ENCODE assay signal across 11 cellular contexts in genomic region chr14:101966742-101967141, GRCh38. TPM values are rescaled to one million over a fixed set of nuclear protein-coding genes. Genes with fewer than 3 reads are reported as not detected.
A peak's percentile ranks its signal among the peaks of the same experiment; 100 is the strongest.
DNase-seq lines count a peak whose midpoint lies in the region; ATAC-seq, FAIRE-seq and TF ChIP-seq lines count a peak whose summit lies in the region.
"Had no signal": no experiment of that assay in that cellular context is flagged by ENCODE, and none has a peak within 500 bp of the region (broad histone marks: within the 10 kb centered on the region; RNA-seq: fewer than 3 reads in every experiment).

No MANE protein-coding gene starts in this region.

- H3K23ac ChIP-seq in H9 (ENCODE audit: insufficient read length, low read depth, low read length), result no peak overlapping the region

- no peak overlapping the region for H2AFZ ChIP-seq in ACC112 (ENCODE audit: low read length, unreplicated experiment)
- H2AFZ ChIP-seq in H9 (ENCODE audit: low read length), result no peak overlapping the region
- no peak overlapping the region for H2AFZ ChIP-seq in keratinocyte (ENCODE audit: control insufficient read depth, low read length)

- H3K4me3 ChIP-seq in ACC112 (ENCODE audit: low read depth, low read length) (peak overlapping the region; percentile 87), keratinocyte (ENCODE audit: control insufficient read depth in 2 of 3, extremely low read depth in 1 of 3, insufficient read depth in 2 of 3, low read depth in 1 of 3, low read length in 3 of 3) (peak overlapping the region; percentile 90 to 95 (median 91))

- H3K27ac ChIP-seq in ACC112 (ENCODE audit: low read depth, low read length) (peak overlapping the region; percentile 73), H9 (ENCODE audit: insufficient read length, low read depth, low read length) (no peak overlapping the region), keratinocyte (ENCODE audit: control insufficient read depth, insufficient read depth, low read length) (peak overlapping the region; percentile 66)

- ATAC-seq in activated naive CD4-positive, alpha-beta T cell treated with anti-CD3 and anti-CD28 coated beads, Interleukin-2, amount 50 U/mL, for 72 hours, result no peak
- no peak for ATAC-seq in stimulated activated naive CD8-positive, alpha-beta T cell treated with anti-CD3 and anti-CD28 coated beads, Interleukin-15, amount 100 ng/mL, for 72 hours
- ATAC-seq in GM19452 (IDR thresholded peaks at IDR 0.05; ENCODE audit: unreplicated experiment), result no peak
- ATAC-seq in GM21447 (IDR thresholded peaks at IDR 0.05; ENCODE audit: unreplicated experiment), result no peak

- peaks cover 23% of the 10 kb centered on the region for H3K27me3 Mint-ChIP-seq in H9 (ENCODE audit: low read depth)
- no peaks in the 10 kb centered on the region for H3K27me3 Mint-ChIP-seq in stimulated activated naive CD8-positive, alpha-beta T cell treated with anti-CD3 and anti-CD28 coated beads, Interleukin-15, amount 100 ng/mL, for 72 hours

- no peak overlapping the region for H3K14ac ChIP-seq in H9 (ENCODE audit: insufficient read depth, low read length)

- peaks cover 14% of the 10 kb centered on the region for H3K23me2 ChIP-seq in H9 (ENCODE audit: insufficient read length, low read depth, low read length, poor library complexity, severe bottlenecking)

- H3K9ac ChIP-seq in H9 (ENCODE audit: extremely low read depth, insufficient read length, low read length) (no peak overlapping the region), keratinocyte (ENCODE audit: control insufficient read depth, extremely low read depth, insufficient read depth, low read length) (peak overlapping the region; percentile 81)

- H3K18ac ChIP-seq in H9 (ENCODE audit: insufficient read length, low read depth, low read length), result no peak overlapping the region

- no peak overlapping the region for H2BK20ac ChIP-seq in H9 (ENCODE audit: low read depth, low read length, poor library complexity, severe bottlenecking)

- H4K5ac ChIP-seq in H9 (ENCODE audit: insufficient read length, low read depth, low read length), result no peak overlapping the region

- H3K4me1 Mint-ChIP-seq in H9, result peaks cover 18 to 19% of the 10 kb centered on the region in 2 experiments
- peaks cover 50% of the 10 kb centered on the region for H3K4me1 Mint-ChIP-seq in stimulated activated naive CD8-positive, alpha-beta T cell treated with anti-CD3 and anti-CD28 coated beads, Interleukin-15, amount 100 ng/mL, for 72 hours

- H3K27me3 ChIP-seq in ACC112 (ENCODE audit: insufficient read depth, low read length) (no peaks in the 10 kb centered on the region), H9 (ENCODE audit: insufficient read depth, low read length) (peaks cover 2% of the 10 kb centered on the region; the same call in 1 of the 2 replicates), keratinocyte (ENCODE audit: control insufficient read depth, extremely low read depth, insufficient read depth, low read length) (no peaks in the 10 kb centered on the region)

- peak overlapping the region; percentile 22 to 47; a peak in 2 of 5 replicates for H3K4me3 Mint-ChIP-seq in H9
- peak overlapping the region in 1 of 2 donors; percentile 59 for H3K4me3 Mint-ChIP-seq in stimulated activated naive CD8-positive, alpha-beta T cell treated with anti-CD3 and anti-CD28 coated beads, Interleukin-15, amount 100 ng/mL, for 72 hours

- H3K9me3 ChIP-seq in H9 (ENCODE audit: control insufficient read depth, low read depth, low read length) (no peaks in the 10 kb centered on the region), keratinocyte (ENCODE audit: control insufficient read depth, low read depth, low read length) (no peaks in the 10 kb centered on the region)

- H3K79me1 ChIP-seq in H9 (ENCODE audit: insufficient read depth, low read depth, low read length, poor library complexity, severe bottlenecking), result peaks cover 4% of the 10 kb centered on the region

- no peak overlapping the region for H4K8ac ChIP-seq in H9 (replicated peaks; ENCODE audit: insufficient read length, low read depth, low read length)

- WGBS in H9 (ENCODE audit: extremely low coverage, insufficient read length, low lambda C conversion rate), result no CpG with 5 or more reads among the region's 2 CpGs

- H3K27ac Mint-ChIP-seq in H9, result 0 out of 7 replicates have a peak overlapping the region, but pooled peaks of 1 of the 3 experiments have one; percentile 55
- H3K27ac Mint-ChIP-seq in activated naive CD4-positive, alpha-beta T cell treated with anti-CD3 and anti-CD28 coated beads, Interleukin-2, amount 50 U/mL, for 72 hours, result peak overlapping the region; percentile 51 to 79
- peak overlapping the region in 1 of 2 donors; percentile 12 for H3K27ac Mint-ChIP-seq in stimulated activated naive CD8-positive, alpha-beta T cell treated with anti-CD3 and anti-CD28 coated beads, Interleukin-15, amount 100 ng/mL, for 72 hours

- peaks cover 3% of the 10 kb centered on the region for H3K9me1 ChIP-seq in keratinocyte (ENCODE audit: control insufficient read depth, extremely low read depth, insufficient read depth, low read length)

- H3K79me2 ChIP-seq in ACC112 (ENCODE audit: control insufficient read depth, insufficient read depth, low read length, unreplicated experiment) (peaks cover 77% of the 10 kb centered on the region), H9 (ENCODE audit: insufficient read depth, low read length) (peaks cover 33% of the 10 kb centered on the region; the same call in 1 of the 2 replicates), keratinocyte (ENCODE audit: control insufficient read depth, insufficient read depth, low read length) (peaks cover 71% of the 10 kb centered on the region)

- peaks cover 12 to 24% (median 19%) of the 10 kb centered on the region in 3 experiments for H3K36me3 Mint-ChIP-seq in H9 (ENCODE audit: insufficient read depth in 1 of 3, low read depth in 3 of 3)
- H3K36me3 Mint-ChIP-seq in activated naive CD4-positive, alpha-beta T cell treated with anti-CD3 and anti-CD28 coated beads, Interleukin-2, amount 50 U/mL, for 72 hours, result peaks cover 0 to 22% of the 10 kb centered on the region in 2 donors

- H3K4ac ChIP-seq in H9 (ENCODE audit: low read depth, low read length), result no peak overlapping the region

- H3K56ac ChIP-seq in H9 (ENCODE audit: insufficient read length, low read depth, low read length), result no peak overlapping the region

- TF ChIP-seq CTCF in H9 (conservative IDR thresholded peaks at IDR 0.05) (no peak), keratinocyte (optimal IDR thresholded peaks at IDR 0.05 in 1 of 3, IDR thresholded peaks at IDR 0.05 in 1 of 3, conservative IDR thresholded peaks at IDR 0.05 in 1 of 3; ENCODE audit: extremely low read depth in 1 of 3, insufficient read depth in 2 of 3, low read length in 3 of 3) (no peak)

- no peak overlapping the region for H2BK15ac ChIP-seq in H9 (ENCODE audit: low read depth, low read length)

- DNase-seq in H9, result no peak
- DNase-seq in activated naive CD4-positive, alpha-beta T cell treated with anti-CD3 and anti-CD28 coated beads, Interleukin-2, amount 50 U/mL, for 72 hours (ENCODE audit: low spot score in 2 of 2), result no peak
- no peak for DNase-seq in keratinocyte (ENCODE audit: low read depth, low spot score)
- no peak for DNase-seq in SHP77 treated with DMSO at 0.1 percent for 48 hours (lab: John Stamatoyannopoulos, UW)
- DNase-seq in stimulated activated naive CD8-positive, alpha-beta T cell treated with anti-CD3 and anti-CD28 coated beads, Interleukin-15, amount 100 ng/mL, for 72 hours, result no peak
- DNase-seq: hypothalamus, NCI-H2029 treated with DMSO at 0.1 percent for 48 hours, SIG-M5 had no signal

- dilution Hi-C loops in keratinocyte (cut with MboI; ENCODE audit: extremely low pct_ligation_motif_present, low sequenced_read_pairs), result no loop called here

- H3K4me2 ChIP-seq in H9 (ENCODE audit: insufficient read depth, insufficient read length, low read length) (no peak overlapping the region), keratinocyte (ENCODE audit: control insufficient read depth, extremely low read depth, insufficient read depth, low read depth, low read length) (peak overlapping the region; percentile 93)

- no peak for FAIRE-seq in keratinocyte (lab: Jason Lieb, UNC)

- no peak overlapping the region for H3T11ph ChIP-seq in H9 (ENCODE audit: low read length)

- no peak overlapping the region for H2BK5ac ChIP-seq in H9 (ENCODE audit: insufficient read length, low read length)

- H2BK120ac ChIP-seq in H9 (ENCODE audit: low read depth, low read length, poor library complexity, severe bottlenecking), result no peak overlapping the region

- H4K20me1 ChIP-seq in H9 (ENCODE audit: control insufficient read depth, insufficient read depth, insufficient read length), result no peaks in the 10 kb centered on the region
- no peaks in the 10 kb centered on the region for H4K20me1 ChIP-seq in keratinocyte (ENCODE audit: control insufficient read depth, extremely low read depth, insufficient read depth, low read length)

- H3K36me3 ChIP-seq in ACC112 (ENCODE audit: insufficient read depth, low read length) (peaks cover 11% of the 10 kb centered on the region), keratinocyte (ENCODE audit: control insufficient read depth in 2 of 2, extremely low read depth in 1 of 2, insufficient read depth in 2 of 2, low read length in 2 of 2) (peaks cover 5 to 13% of the 10 kb centered on the region in 2 experiments)

- H3K9me3 Mint-ChIP-seq in H9, result no peaks in the 10 kb centered on the region
- H3K9me3 Mint-ChIP-seq in activated naive CD4-positive, alpha-beta T cell treated with anti-CD3 and anti-CD28 coated beads, Interleukin-2, amount 50 U/mL, for 72 hours, result no peaks in the 10 kb centered on the region
- H3K9me3 Mint-ChIP-seq in stimulated activated naive CD8-positive, alpha-beta T cell treated with anti-CD3 and anti-CD28 coated beads, Interleukin-15, amount 100 ng/mL, for 72 hours, result no peaks in the 10 kb centered on the region

- H3K4me1 ChIP-seq in ACC112 (ENCODE audit: control insufficient read depth, insufficient read depth, low read length, unreplicated experiment) (peaks cover 59% of the 10 kb centered on the region), H9 (ENCODE audit: insufficient read depth, low read length) (no peaks in the 10 kb centered on the region; the same call in 1 of the 2 replicates), keratinocyte (ENCODE audit: control insufficient read depth, extremely low read depth, insufficient read depth, low read length) (peaks cover 31% of the 10 kb centered on the region)

- H2AK5ac ChIP-seq in H9 (ENCODE audit: insufficient read length, low read length), result no peak overlapping the region

- H2BK12ac ChIP-seq in H9 (ENCODE audit: insufficient read length, low read depth, low read length), result no peak overlapping the region

- no peak overlapping the region for H4K91ac ChIP-seq in H9 (ENCODE audit: insufficient read length, low read depth, low read length)

RNA-seq across cellular contexts. Expression of gene DYNC1H1, which starts 2.4 kb away (rescaled TPM):
- 319 and 359 TPM in 2 replicates for total RNA-seq in H9 (2021)
- 100 to 1,000 TPM; 368 to 465 TPM for total RNA-seq in activated naive CD4-positive, alpha-beta T cell treated with anti-CD3 and anti-CD28 coated beads, Interleukin-2, amount 50 U/mL, for 72 hours
- polyA plus RNA-seq in keratinocyte, result 166 to 185 TPM (median 179 TPM) in 3 replicates
- polyA plus RNA-seq in keratinocyte (2011; ENCODE audit: low read depth), result 369 TPM
- polyA plus RNA-seq in keratinocyte (2011; cell fraction: cytosol; rRNA removed), result 99.9 and 122 TPM in 2 replicates
- 1,037 and 1,053 TPM in 2 replicates for polyA plus RNA-seq in keratinocyte (2011; cell fraction: nucleus; rRNA removed)
- polyA plus RNA-seq in keratinocyte (2012; ENCODE audit: low replicate concordance), result 207 and 398 TPM in 2 replicates
- 553 to 1,216 TPM (median 812 TPM) in 3 replicates for polyA minus RNA-seq in keratinocyte
- polyA minus RNA-seq in keratinocyte (2011; cell fraction: cytosol; rRNA and poly(A)+ RNA removed), result 251 TPM
- polyA minus RNA-seq in keratinocyte (2011; cell fraction: nucleus; rRNA and poly(A)+ RNA removed), result 1,725 and 2,247 TPM in 2 replicates
